In the genomic region with DNA sequence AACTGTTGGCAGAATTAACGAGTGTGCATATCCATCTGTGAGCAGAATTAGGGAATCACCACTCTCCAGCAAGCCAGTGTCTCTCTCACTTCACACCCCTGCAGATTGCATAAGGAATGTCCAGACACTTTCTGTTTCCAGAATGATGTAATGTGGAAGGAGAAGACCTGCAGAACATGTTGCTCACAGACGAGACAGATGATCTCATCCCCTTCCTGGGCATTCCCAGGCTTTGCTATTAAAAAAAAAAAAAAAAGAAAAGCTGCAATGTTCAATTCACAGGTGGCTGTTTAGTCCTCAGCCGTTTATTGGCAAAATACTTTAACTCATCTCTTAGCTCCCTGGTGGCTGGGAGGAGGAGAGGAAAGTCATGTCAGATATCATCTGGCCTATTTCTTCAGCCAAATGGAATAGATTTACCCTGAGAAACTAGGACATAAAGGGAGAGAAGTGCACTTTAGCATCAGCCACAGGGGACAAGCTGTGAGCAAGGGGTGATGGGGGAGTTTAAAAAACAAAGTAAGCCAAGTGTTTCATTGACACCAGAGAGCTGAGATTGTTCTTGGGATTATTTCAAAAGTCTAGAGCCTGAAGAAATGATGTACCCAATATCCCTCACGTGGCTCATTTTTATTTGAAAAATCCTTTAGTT, we compare ENCODE assay signal across 2 cellular contexts.
A peak's percentile ranks its signal among the peaks of the same experiment; 100 is the strongest.
TF ChIP-seq lines count a peak whose summit lies in the region.

No MANE protein-coding gene starts in this region.

TF ChIP-seq in IMR-90, 13 proteins besides CTCF, POLR2A, EP300 and RAD21 (continued from another document):
- TF ChIP-seq FOS (IDR thresholded peaks at IDR 0.05; ENCODE audit: low read depth, low read length) (peak; percentile 52; the same call in 1 of the 2 replicates), RFX5 (IDR thresholded peaks at IDR 0.05; ENCODE audit: low read depth, low read length) (no peak), NFE2L2 (IDR thresholded peaks at IDR 0.05; ENCODE audit: low read depth, low read length) (no peak), CEBPB (IDR thresholded peaks at IDR 0.05; ENCODE audit: low read depth, low read length) (peak; percentile 93), CHD1 (IDR thresholded peaks at IDR 0.05; ENCODE audit: low read depth, low read length) (no peak), RCOR1 (IDR thresholded peaks at IDR 0.05; ENCODE audit: insufficient replicate concordance, low read length) (peak; percentile 62), MXI1 (IDR thresholded peaks at IDR 0.05; ENCODE audit: borderline replicate concordance, low read depth, low read length) (no peak), MAZ (IDR thresholded peaks at IDR 0.05; ENCODE audit: borderline replicate concordance, low read depth, low read length) (peak; percentile 16; the same call in 1 of the 2 replicates), BHLHE40 (IDR thresholded peaks at IDR 0.05; ENCODE audit: low read depth, low read length) (0 out of 2 replicates have a peak, but pooled peaks have one; percentile 27), MAFK (IDR thresholded peaks at IDR 0.05; ENCODE audit: low read depth, low read length) (no peak)
- TF ChIP-seq, protein P1, sequence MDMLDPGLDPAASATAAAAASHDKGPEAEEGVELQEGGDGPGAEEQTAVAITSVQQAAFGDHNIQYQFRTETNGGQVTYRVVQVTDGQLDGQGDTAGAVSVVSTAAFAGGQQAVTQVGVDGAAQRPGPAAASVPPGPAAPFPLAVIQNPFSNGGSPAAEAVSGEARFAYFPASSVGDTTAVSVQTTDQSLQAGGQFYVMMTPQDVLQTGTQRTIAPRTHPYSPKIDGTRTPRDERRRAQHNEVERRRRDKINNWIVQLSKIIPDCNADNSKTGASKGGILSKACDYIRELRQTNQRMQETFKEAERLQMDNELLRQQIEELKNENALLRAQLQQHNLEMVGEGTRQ (IDR thresholded peaks at IDR 0.05; ENCODE audit: low read depth, low read length): no peak
- TF ChIP-seq, protein P2, sequence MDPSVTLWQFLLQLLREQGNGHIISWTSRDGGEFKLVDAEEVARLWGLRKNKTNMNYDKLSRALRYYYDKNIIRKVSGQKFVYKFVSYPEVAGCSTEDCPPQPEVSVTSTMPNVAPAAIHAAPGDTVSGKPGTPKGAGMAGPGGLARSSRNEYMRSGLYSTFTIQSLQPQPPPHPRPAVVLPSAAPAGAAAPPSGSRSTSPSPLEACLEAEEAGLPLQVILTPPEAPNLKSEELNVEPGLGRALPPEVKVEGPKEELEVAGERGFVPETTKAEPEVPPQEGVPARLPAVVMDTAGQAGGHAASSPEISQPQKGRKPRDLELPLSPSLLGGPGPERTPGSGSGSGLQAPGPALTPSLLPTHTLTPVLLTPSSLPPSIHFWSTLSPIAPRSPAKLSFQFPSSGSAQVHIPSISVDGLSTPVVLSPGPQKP (IDR thresholded peaks at IDR 0.05; ENCODE audit: borderline replicate concordance, low read depth, low read length): no peak
TF ChIP-seq in IMR-90: peak in this region for 5.

TF ChIP-seq in HepG2, 621 proteins besides CTCF, POLR2A, EP300 and RAD21 (continued from another document):
- TF ChIP-seq ATF7 (IDR thresholded peaks at IDR 0.05): 0 out of 2 replicates have a peak, but pooled peaks have one; percentile 29
- TF ChIP-seq ATF7 (CRISPR knock-in tag; IDR thresholded peaks at IDR 0.05): no peak
- no peak for TF ChIP-seq HOXA9 (CRISPR knock-in tag; IDR thresholded peaks at IDR 0.05; ENCODE audit: borderline replicate concordance)
